ENCODE assay signal across 12 cellular contexts in genomic region chr18:34121157-34121807, GRCh38.
A peak's percentile ranks its signal among the peaks of the same experiment; 100 is the strongest.
DNase-seq lines count a peak whose midpoint lies in the region; ATAC-seq lines count a peak whose summit lies in the region.
"Had no signal": no experiment of that assay in that cellular context is flagged by ENCODE, and none has a peak within 500 bp of the region (broad histone marks: within the 10 kb centered on the region; RNA-seq: fewer than 3 reads in every experiment).

No MANE protein-coding gene starts in this region.

- H3K4me3 ChIP-seq in adipocyte (ENCODE audit: low read length), result peak overlapping the region; percentile 50

- H3K9ac ChIP-seq in adipocyte (ENCODE audit: low read length), result no peak overlapping the region

- DNase-seq in A172 (ENCODE audit: low spot score) (peak; percentile 16), HK-2 (ENCODE audit: unreplicated experiment) (peak; percentile 8), adipocyte (ENCODE audit: low read depth) (peak; percentile 68), kidney glomerular epithelial cell (lab: John Stamatoyannopoulos, UW) (peak; percentile 79), ureter (ENCODE audit: low spot score) (no peak), CD1c-positive myeloid dendritic cell (ENCODE audit: extremely low spot score) (no peak)
- DNase-seq in stimulated activated CD4-positive, alpha-beta T cell treated with anti-CD3 and anti-CD28 coated beads, Interleukin-4, amount 100 ng/mL, for 4 hours, result no peak
- DNase-seq: activated gamma-delta T cell; KBM-7; stimulated activated CD4-positive, alpha-beta T cell treated with anti-CD3 and anti-CD28 coated beads, Interleukin-15, amount 100 ng/mL, for 24 hours had no signal

- no peak overlapping the region for H3K27ac Mint-ChIP-seq in stimulated activated memory B cell treated with anti-CD40 and anti-IgM and Interleukin-4, amounts not matched to agents 10 μg/mL and 1 μg/mL and 100 μg/mL, for 72 hours
- H3K27ac Mint-ChIP-seq: B cell had no signal

- ATAC-seq in stimulated activated memory B cell treated with anti-CD40 and anti-IgM and Interleukin-4, amounts not matched to agents 10 μg/mL and 1 μg/mL and 100 μg/mL, for 72 hours, result no peak

- H3K27me3 ChIP-seq in adipocyte (replicated peaks; ENCODE audit: control insufficient read depth, insufficient read depth, low read length), result no peaks in the 10 kb centered on the region

- H3K9me3 Mint-ChIP-seq in stimulated activated memory B cell treated with anti-CD40 and anti-IgM and Interleukin-4, amounts not matched to agents 10 μg/mL and 1 μg/mL and 100 μg/mL, for 72 hours, result no peaks in the 10 kb centered on the region

- no peak overlapping the region for H3K4me3 Mint-ChIP-seq in stimulated activated memory B cell treated with anti-CD40 and anti-IgM and Interleukin-4, amounts not matched to agents 10 μg/mL and 1 μg/mL and 100 μg/mL, for 72 hours
- H3K4me3 Mint-ChIP-seq: B cell had no signal

- H3K36me3 ChIP-seq in adipocyte (ENCODE audit: control insufficient read depth, insufficient read depth, low read length, severe bottlenecking), result no peaks in the 10 kb centered on the region

- H3K4me1 ChIP-seq in adipocyte (ENCODE audit: control insufficient read depth, insufficient read depth, low read length), result peaks cover 25% of the 10 kb centered on the region

- H3K27me3 Mint-ChIP-seq in stimulated activated memory B cell treated with anti-CD40 and anti-IgM and Interleukin-4, amounts not matched to agents 10 μg/mL and 1 μg/mL and 100 μg/mL, for 72 hours, result no peaks in the 10 kb centered on the region
- H3K27me3 Mint-ChIP-seq: B cell had no signal

- H3K36me3 Mint-ChIP-seq in stimulated activated memory B cell treated with anti-CD40 and anti-IgM and Interleukin-4, amounts not matched to agents 10 μg/mL and 1 μg/mL and 100 μg/mL, for 72 hours, result no peaks in the 10 kb centered on the region

- H3K4me1 Mint-ChIP-seq in stimulated activated memory B cell treated with anti-CD40 and anti-IgM and Interleukin-4, amounts not matched to agents 10 μg/mL and 1 μg/mL and 100 μg/mL, for 72 hours, result no peaks in the 10 kb centered on the region
- H3K4me1 Mint-ChIP-seq: B cell had no signal

- no peaks in the 10 kb centered on the region for H3K9me3 ChIP-seq in adipocyte (ENCODE audit: control insufficient read depth, low read length)

Comparison
In these comparisons a context has a peak if more than half of its experiments do, and no peak if none do; other contexts are left out.
1. DNase-seq: peak in A172 (single experiment), HK-2 (single experiment), adipocyte (single experiment) and kidney glomerular epithelial cell (single experiment); none in ureter (single experiment), stimulated activated CD4-positive, alpha-beta T cell treated with anti-CD3 and anti-CD28 coated beads, Interleukin-4, amount 100 ng/mL, for 4 hours (0 of 2) and CD1c-positive myeloid dendritic cell (single experiment).